Comparison of ENCODE assay signal across 27 cellular contexts in the genomic region with DNA sequence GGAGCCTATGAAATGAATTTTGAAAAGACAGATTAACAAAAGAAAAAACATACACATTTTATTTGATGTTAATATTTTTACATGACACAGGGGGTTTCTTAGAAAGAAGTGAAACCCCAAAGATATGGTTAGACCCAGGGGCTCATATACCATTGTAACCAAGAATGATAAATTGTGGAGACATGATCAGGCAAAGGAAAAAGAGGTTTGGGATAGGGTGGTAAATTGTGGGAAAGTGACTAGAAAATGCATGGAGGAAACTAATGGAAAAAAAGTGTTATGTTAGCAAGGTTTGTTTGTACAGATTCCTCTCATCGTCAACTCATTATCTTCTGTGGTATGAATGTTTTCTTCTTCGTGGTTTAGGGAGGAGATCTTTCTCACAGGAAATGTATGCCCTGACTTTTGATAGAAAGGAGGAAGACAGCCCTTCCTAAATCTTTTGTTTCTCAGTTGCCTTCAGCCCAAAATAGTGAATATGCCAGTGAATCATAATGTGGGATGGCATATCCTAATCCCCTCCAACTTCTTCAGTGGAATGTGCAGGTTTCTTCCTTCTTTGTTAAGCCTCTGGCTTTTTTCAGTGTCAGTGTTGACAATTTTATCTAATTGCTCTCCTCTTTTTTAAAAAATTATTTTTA.
DNase-seq lines count a peak whose midpoint lies in the region; ATAC-seq and TF ChIP-seq lines count a peak whose summit lies in the region.
"Had no signal": no experiment of that assay in that cellular context is flagged by ENCODE, and none has a peak within 500 bp of the region (broad histone marks: within the 10 kb centered on the region; RNA-seq: fewer than 3 reads in every experiment).

No MANE protein-coding gene starts in this region.

- intact Hi-C loops in ascending aorta (cut with DNase I), result no loop called here

- H3K36me3 Mint-ChIP-seq in activated CD4-positive, alpha-beta T cell treated with anti-CD3 and anti-CD28 coated beads, Interleukin-2, amount 10 ng/mL, durations not matched to agents 7 days and 5 days (ENCODE audit: low read depth), result no peaks in the 10 kb centered on the region
- no peaks in the 10 kb centered on the region for H3K36me3 Mint-ChIP-seq in immature natural killer cell

- DNase-seq in activated CD4-positive, alpha-beta T cell treated with anti-CD3 and anti-CD28 coated beads, Interleukin-2, amount 10 ng/mL, durations not matched to agents 7 days and 5 days, result no peak
- no peak for DNase-seq in activated CD4-positive, alpha-beta T cell treated with anti-CD3 and anti-CD28 coated beads for 48 hours
- peak; percentile 50 to 60 for DNase-seq in cardiac fibroblast (ENCODE audit: low read depth in 2 of 2)
- no peak for DNase-seq in immature natural killer cell
- no peak for DNase-seq in GOT3 (lab: John Stamatoyannopoulos, UW)
- no peak for DNase-seq in ascending aorta (ENCODE audit: low spot score in 2 of 2)
- no peak for DNase-seq in iPS-NIHi7 (ENCODE audit: extremely low spot score)
- DNase-seq: activated CD8-positive, alpha-beta memory T cell treated with anti-CD3 and anti-CD28 coated beads for 24 hours; activated naive CD4-positive, alpha-beta T cell treated with anti-CD3 and anti-CD28 coated beads for 36 hours; activated T-cell treated with anti-CD3 and anti-CD28 coated beads, Interleukin-2, amount 50 U/mL, for 4 hours; Calu3; heart left ventricle; KG1; lower lobe of right lung; NCI-H1048; NCI-H2029; NCI-H446; RPMI8226; SK-N-SH; stimulated activated CD8-positive, alpha-beta memory T cell treated with anti-CD3 and anti-CD28 coated beads, Interleukin-4, amount 100 ng/mL, for 48 hours; upper lobe of right lung had no signal

- H3K4me3 ChIP-seq in cardiac fibroblast (replicated peaks in 1 of 2; ENCODE audit: low read depth in 2 of 2, low read length in 2 of 2) (no peak overlapping the region), ascending aorta (no peak overlapping the region)
- H3K4me3 ChIP-seq: heart left ventricle, lower lobe of right lung, upper lobe of right lung had no signal

- H3K36me3 ChIP-seq in ascending aorta, result no peaks in the 10 kb centered on the region
- H3K36me3 ChIP-seq: heart left ventricle, lower lobe of right lung, neutrophil, upper lobe of right lung had no signal

- POLR2A ChIA-PET in activated CD4-positive, alpha-beta T cell treated with anti-CD3 and anti-CD28 coated beads, Interleukin-2, amount 10 ng/mL, durations not matched to agents 7 days and 5 days (lab: Charles Lee), result no interaction called here

- CTCF ChIA-PET in activated CD4-positive, alpha-beta T cell treated with anti-CD3 and anti-CD28 coated beads, Interleukin-2, amount 10 ng/mL, durations not matched to agents 7 days and 5 days (lab: Charles Lee), result no interaction called here

- peaks cover 19% of the 10 kb centered on the region for H3K4me1 Mint-ChIP-seq in activated CD4-positive, alpha-beta T cell treated with anti-CD3 and anti-CD28 coated beads, Interleukin-2, amount 10 ng/mL, durations not matched to agents 7 days and 5 days
- peaks cover 20 to 38% of the 10 kb centered on the region in 2 donors for H3K4me1 Mint-ChIP-seq in immature natural killer cell
- H3K4me1 Mint-ChIP-seq: central memory CD8-positive, alpha-beta T cell had no signal

- H3K27ac Mint-ChIP-seq in activated CD4-positive, alpha-beta T cell treated with anti-CD3 and anti-CD28 coated beads, Interleukin-2, amount 10 ng/mL, durations not matched to agents 7 days and 5 days, result peak overlapping the region; percentile 1
- H3K27ac Mint-ChIP-seq in immature natural killer cell, result peak overlapping the region in 2 of 6 donors; percentile 1 to 60
- H3K27ac Mint-ChIP-seq: activated naive CD4-positive, alpha-beta T cell treated with anti-CD3 and anti-CD28 coated beads for 36 hours; T-helper 2 cell treated with Interferon-gamma antibody and Interleukin-4, amounts not matched to agents 5 μg/mL and 100 μg/mL, for 36 hours had no signal

- H3K4me3 Mint-ChIP-seq in activated CD4-positive, alpha-beta T cell treated with anti-CD3 and anti-CD28 coated beads, Interleukin-2, amount 10 ng/mL, durations not matched to agents 7 days and 5 days, result no peak overlapping the region
- peak overlapping the region in 3 of 5 donors; percentile 2 to 58 (median 5) for H3K4me3 Mint-ChIP-seq in immature natural killer cell
- H3K4me3 Mint-ChIP-seq: activated naive CD4-positive, alpha-beta T cell treated with anti-CD3 and anti-CD28 coated beads for 36 hours; activated T-cell treated with anti-CD3 and anti-CD28 coated beads, Interleukin-2, amount 50 U/mL, for 4 hours; central memory CD8-positive, alpha-beta T cell; T-helper 2 cell treated with Interferon-gamma antibody and Interleukin-4, amounts not matched to agents 5 μg/mL and 100 μg/mL, for 36 hours had no signal

- H3K27me3 Mint-ChIP-seq in activated CD4-positive, alpha-beta T cell treated with anti-CD3 and anti-CD28 coated beads, Interleukin-2, amount 10 ng/mL, durations not matched to agents 7 days and 5 days, result peaks cover 2% of the 10 kb centered on the region
- peaks cover 2 to 9% (median 2%) of the 10 kb centered on the region in 3 donors for H3K27me3 Mint-ChIP-seq in immature natural killer cell (ENCODE audit: low read depth in 3 of 3)

- H3K9me3 Mint-ChIP-seq in activated CD4-positive, alpha-beta T cell treated with anti-CD3 and anti-CD28 coated beads, Interleukin-2, amount 10 ng/mL, durations not matched to agents 7 days and 5 days, result peaks cover 2% of the 10 kb centered on the region
- H3K9me3 Mint-ChIP-seq in immature natural killer cell, result peaks cover 0 to 6% (median 0%) of the 10 kb centered on the region in 6 donors
- H3K9me3 Mint-ChIP-seq: central memory CD8-positive, alpha-beta T cell; T-helper 2 cell treated with Interferon-gamma antibody and Interleukin-4, amounts not matched to agents 5 μg/mL and 100 μg/mL, for 36 hours had no signal

- H3K27ac ChIP-seq in ascending aorta, result no peak overlapping the region
- H3K27ac ChIP-seq: 22Rv1, heart left ventricle, lower lobe of right lung, neutrophil, upper lobe of right lung had no signal

- TF ChIP-seq CTCF in cardiac fibroblast (IDR thresholded peaks at IDR 0.05; ENCODE audit: low read depth, low read length) (no peak), ascending aorta (IDR thresholded peaks at IDR 0.05) (no peak)

- peaks cover 0 to 17% of the 10 kb centered on the region in 2 donors for H3K4me1 ChIP-seq in ascending aorta
- H3K4me1 ChIP-seq: lower lobe of right lung, upper lobe of right lung had no signal

- H3K27me3 ChIP-seq in ascending aorta, result no peaks in the 10 kb centered on the region
- H3K27me3 ChIP-seq: heart left ventricle, neutrophil, upper lobe of right lung had no signal

- H3K9me3 ChIP-seq in ascending aorta, result peaks cover 4 to 13% of the 10 kb centered on the region in 2 donors
- H3K9me3 ChIP-seq: lower lobe of right lung, neutrophil, upper lobe of right lung had no signal

- no peak for ATAC-seq in HG03196 (IDR thresholded peaks at IDR 0.05; ENCODE audit: unreplicated experiment)
- ATAC-seq: activated CD4-positive, CD25-positive, alpha-beta regulatory T cell treated with anti-CD3 and anti-CD28 coated beads, Interleukin-2, amount 50 U/mL, for 24 hours; activated T-cell treated with anti-CD3 and anti-CD28 coated beads, Interleukin-2, amount 50 U/mL, for 4 hours; heart left ventricle; lower lobe of right lung; upper lobe of right lung had no signal

Comparison
In these comparisons a context has a peak if more than half of its experiments do, and no peak if none do; other contexts are left out.
1. DNase-seq: peak in cardiac fibroblast (2 of 2); none in activated CD4-positive, alpha-beta T cell treated with anti-CD3 and anti-CD28 coated beads, Interleukin-2, amount 10 ng/mL, durations not matched to agents 7 days and 5 days (single experiment), activated CD4-positive, alpha-beta T cell treated with anti-CD3 and anti-CD28 coated beads for 48 hours (single experiment), immature natural killer cell (0 of 3), GOT3 (single experiment), ascending aorta (0 of 2) and iPS-NIHi7 (single experiment).